15 cellular contexts compared by ENCODE assay signal in the genomic region with DNA sequence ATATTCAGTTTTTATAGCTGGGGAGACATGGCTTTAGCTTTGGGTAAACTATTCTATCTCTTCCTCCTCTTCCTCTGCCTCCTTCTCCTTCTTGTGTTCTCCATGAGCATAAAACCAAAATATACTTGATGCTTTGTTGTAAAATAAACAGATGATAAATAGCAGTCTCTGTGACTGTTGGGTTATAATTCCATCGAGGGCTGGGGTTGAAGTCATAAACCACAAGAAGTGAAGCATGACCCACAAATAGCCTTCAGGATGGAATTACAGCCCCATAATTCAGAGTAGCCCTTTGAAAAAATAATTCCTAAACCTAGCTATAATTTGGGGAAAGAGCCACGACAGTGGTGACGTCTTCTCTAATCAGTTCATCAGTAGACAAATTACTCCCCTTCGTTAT.
A peak's percentile ranks its signal among the peaks of the same experiment; 100 is the strongest.
DNase-seq lines count a peak whose midpoint lies in the region; ATAC-seq and TF ChIP-seq lines count a peak whose summit lies in the region.
"Had no signal": no experiment of that assay in that cellular context is flagged by ENCODE, and none has a peak within 500 bp of the region (broad histone marks: within the 10 kb centered on the region; RNA-seq: fewer than 3 reads in every experiment).

No MANE protein-coding gene starts in this region.

- H2AFZ ChIP-seq in trophoblast cell (ENCODE audit: insufficient read depth, low read length, poor library complexity): no peak overlapping the region

- no peak overlapping the region for H4K12ac ChIP-seq in trophoblast cell (ENCODE audit: low read depth, low read length)

- H3K79me2 ChIP-seq in trophoblast cell (ENCODE audit: control insufficient read depth, insufficient read depth, low read length, poor library complexity): no peaks in the 10 kb centered on the region

- no peak overlapping the region for H2BK5ac ChIP-seq in trophoblast cell (ENCODE audit: low read depth, low read length, poor library complexity)

- no peak overlapping the region for H4K91ac ChIP-seq in trophoblast cell (ENCODE audit: low read depth, low read length)

- DNase-seq in heart right ventricle: no peak
- no peak for DNase-seq in Right ventricle myocardium inferior (ENCODE audit: missing footprints)
- DNase-seq in amniotic epithelial cell (ENCODE audit: low read depth): peak; percentile 62
- DNase-seq in kidney glomerular epithelial cell (lab: John Stamatoyannopoulos, UW): peak; percentile 83
- no peak for DNase-seq in activated CD8-positive, alpha-beta memory T cell treated with anti-CD3 and anti-CD28 coated beads for 24 hours
- no peak for DNase-seq in trophoblast cell
- no peak for DNase-seq in NCI-H2029 (lab: John Stamatoyannopoulos, UW)
- DNase-seq: activated CD4-positive, alpha-beta T cell treated with anti-CD3 and anti-CD28 coated beads, Interleukin-2, amount 50 U/mL, for 1 hour; activated naive CD8-positive, alpha-beta T cell treated with anti-CD3 and anti-CD28 coated beads for 36 hours; activated T-cell treated with anti-CD3 and anti-CD28 coated beads, Interleukin-2, amount 50 U/mL, for 24 hours; Caco-2; H9; NK-92 treated with Interleukin-12 subunit alpha and Interleukin-12 subunit beta, amount 100 ng/mL, for 24 hours had no signal

- no peak overlapping the region for H3K9ac ChIP-seq in trophoblast cell (ENCODE audit: low read length)

- no peak overlapping the region for H2BK120ac ChIP-seq in trophoblast cell (ENCODE audit: insufficient read depth, low read length, poor library complexity)

- H3K4me3 ChIP-seq in heart right ventricle (no peak overlapping the region), trophoblast cell (ENCODE audit: low read depth, low read length) (no peak overlapping the region)
- H3K4me3 ChIP-seq: psoas muscle had no signal

- H3K18ac ChIP-seq in trophoblast cell (ENCODE audit: low read length): no peak overlapping the region

- 77 to 83% methylated on average over 4 of the region's 4 CpGs for WGBS in heart right ventricle, 2 donors
- WGBS in trophoblast cell (ENCODE audit: extremely low coverage, insufficient coverage, insufficient read length): no CpG with 5 or more reads among the region's 4 CpGs

- H3K36me3 ChIP-seq in heart right ventricle: no peaks in the 10 kb centered on the region
- H3K36me3 ChIP-seq in trophoblast cell (ENCODE audit: control insufficient read depth in 1 of 2, insufficient read depth in 2 of 2, low read length in 2 of 2): no peaks in the 10 kb centered on the region

- H3K4me1 ChIP-seq in heart right ventricle (peaks cover 0 to 23% (median 21%) of the 10 kb centered on the region in 9 donors), trophoblast cell (ENCODE audit: control insufficient read depth in 1 of 2, insufficient read depth in 2 of 2, low read length in 2 of 2) (no peaks in the 10 kb centered on the region)
- H3K4me1 ChIP-seq: psoas muscle had no signal

- H3K79me1 ChIP-seq in trophoblast cell (ENCODE audit: low read length): no peaks in the 10 kb centered on the region

- H2AK5ac ChIP-seq in trophoblast cell (ENCODE audit: low read length): no peak overlapping the region

- H3K4me2 ChIP-seq in trophoblast cell (ENCODE audit: low read length): no peak overlapping the region

- H3K4ac ChIP-seq in trophoblast cell (ENCODE audit: low read depth, low read length): no peak overlapping the region

- no peak overlapping the region for H3K14ac ChIP-seq in trophoblast cell (ENCODE audit: low read length)

- H3K27ac ChIP-seq in heart right ventricle: peak overlapping the region; percentile 13 to 68 (median 52)
- no peak overlapping the region for H3K27ac ChIP-seq in trophoblast cell (ENCODE audit: low read depth, low read length)
- H3K27ac ChIP-seq: psoas muscle had no signal

- H4K8ac ChIP-seq in trophoblast cell (ENCODE audit: low read depth, low read length): no peak overlapping the region

- H3K23ac ChIP-seq in trophoblast cell (ENCODE audit: low read length): no peak overlapping the region

- ATAC-seq in heart right ventricle: peak in 1 of 8 donors; percentile 8
- ATAC-seq in Right ventricle myocardium inferior: no peak
- ATAC-seq in HG03571 (IDR thresholded peaks at IDR 0.05; ENCODE audit: unreplicated experiment): no peak

- no peak for TF ChIP-seq CTCF in heart right ventricle (IDR thresholded peaks at IDR 0.05)

- peaks cover 0 to 46% (median 19%) of the 10 kb centered on the region in 11 donors for H3K9me3 ChIP-seq in heart right ventricle
- H3K9me3 ChIP-seq in trophoblast cell (ENCODE audit: insufficient read depth, low read depth, low read length): peaks cover 2% of the 10 kb centered on the region

- H2BK12ac ChIP-seq in trophoblast cell (ENCODE audit: low read length): no peak overlapping the region

- intact Hi-C loops in heart right ventricle (cut with DNase I) (loop anchor here in 4 of 10 donors (2.0 to 10.0 kb wide), 6 partner anchors 36 to 301 kb away; no protein-coding TSS in a partner anchor), Right ventricle myocardium inferior (cut with DNase I) (loop anchor here (5.0 kb wide), 3 partner anchors 61 to 211 kb away; no protein-coding TSS in a partner anchor)

- H3K27me3 ChIP-seq in heart right ventricle (no peaks in the 10 kb centered on the region), trophoblast cell (ENCODE audit: insufficient read depth, low read length) (no peaks in the 10 kb centered on the region)

Comparison
In these comparisons a context has a peak if more than half of its experiments do, and no peak if none do; other contexts are left out.
1. DNase-seq: peak in amniotic epithelial cell (single experiment) and kidney glomerular epithelial cell (single experiment); none in heart right ventricle (0 of 2), Right ventricle myocardium inferior (single experiment), activated CD8-positive, alpha-beta memory T cell treated with anti-CD3 and anti-CD28 coated beads for 24 hours (single experiment), trophoblast cell (0 of 2) and NCI-H2029 (single experiment).